ENCODE assay signal across 25 cellular contexts in genomic region chr20:64176548-64177419, GRCh38. TPM values are rescaled to one million over a fixed set of nuclear protein-coding genes. Genes with fewer than 3 reads are reported as not detected.
DNase-seq lines count a peak whose midpoint lies in the region; TF ChIP-seq lines count a peak whose summit lies in the region.
"Had no signal": no experiment of that assay in that cellular context is flagged by ENCODE, and none has a peak within 500 bp of the region (broad histone marks: within the 10 kb centered on the region; RNA-seq: fewer than 3 reads in every experiment).

No MANE protein-coding gene starts in this region.

- H3K36me3 Mint-ChIP-seq in CD14-positive monocyte, result no peaks in the 10 kb centered on the region
- peaks cover 6% of the 10 kb centered on the region for H3K36me3 Mint-ChIP-seq in neural crest cell (ENCODE audit: low read depth)
- no peaks in the 10 kb centered on the region for H3K36me3 Mint-ChIP-seq in activated T-helper 1 cell treated with anti-CD3 and anti-CD28 coated beads, Interleukin-12 subunit alpha, Interleukin-12 subunit beta, Interleukin-2, Interleukin-4 antibody, amounts not matched to agents 30 ng/mL and 10 ng/mL and 1 ng/mL, durations not matched to agents 14 hours and 24 hours and 36 hours (ENCODE audit: low read depth)
- H3K36me3 Mint-ChIP-seq: activated naive CD8-positive, alpha-beta T cell treated with anti-CD3 and anti-CD28 coated beads, Interleukin-2, amount 10 ng/mL, durations not matched to agents 7 days and 5 days; CD4-positive, CD25-positive, alpha-beta regulatory T cell; stimulated activated naive B cell treated with anti-CD40 and anti-IgM and Interleukin-4, amounts not matched to agents 10 μg/mL and 1 μg/mL and 100 μg/mL, for 72 hours; type B pancreatic cell had no signal

- H3K79me2 ChIP-seq in OCI-LY7 (ENCODE audit: insufficient read depth, low read depth, low read length), result no peaks in the 10 kb centered on the region

- DNase-seq in CD14-positive monocyte (ENCODE audit: low spot score), result peak; percentile 30
- DNase-seq in OCI-LY7 (ENCODE audit: low spot score), result peak; percentile 34
- peak; percentile 31 to 83 (median 66) for DNase-seq in head of caudate nucleus
- no peak for DNase-seq in neural crest cell (ENCODE audit: low read depth, low spot score)
- no peak for DNase-seq in stimulated activated CD4-positive, alpha-beta T cell treated with anti-CD3 and anti-CD28 coated beads, Interleukin-2, amount 100 ng/mL, for 48 hours
- DNase-seq in activated T-helper 1 cell treated with anti-CD3 and anti-CD28 coated beads, Interleukin-12 subunit alpha, Interleukin-12 subunit beta, Interleukin-2, Interleukin-4 antibody, amounts not matched to agents 30 ng/mL and 10 ng/mL and 1 ng/mL, durations not matched to agents 14 hours and 24 hours and 36 hours (ENCODE audit: low spot score), result no peak
- DNase-seq in SW 1271 (lab: John Stamatoyannopoulos, UW), result no peak
- no peak for DNase-seq in uterus
- DNase-seq: activated naive CD8-positive, alpha-beta T cell treated with anti-CD3 and anti-CD28 coated beads, Interleukin-2, amount 10 ng/mL, durations not matched to agents 7 days and 5 days; CD4-positive, CD25-positive, alpha-beta regulatory T cell; DMS153; HFFc6; NCI-H1694; NCI-H345; OCI-M1; SJCRH30; stimulated activated naive B cell treated with anti-CD40 and anti-IgM and Interleukin-4, amounts not matched to agents 10 μg/mL and 1 μg/mL and 100 μg/mL, for 72 hours had no signal

- H3K27me3 Mint-ChIP-seq in CD14-positive monocyte (ENCODE audit: low read depth in 3 of 3), result peaks cover 3 to 4% (median 4%) of the 10 kb centered on the region in 3 donors
- peaks cover 33% of the 10 kb centered on the region for H3K27me3 Mint-ChIP-seq in neural crest cell (ENCODE audit: low read depth)
- H3K27me3 Mint-ChIP-seq in activated T-helper 1 cell treated with anti-CD3 and anti-CD28 coated beads, Interleukin-12 subunit alpha, Interleukin-12 subunit beta, Interleukin-2, Interleukin-4 antibody, amounts not matched to agents 30 ng/mL and 10 ng/mL and 1 ng/mL, durations not matched to agents 14 hours and 24 hours and 36 hours (ENCODE audit: insufficient read depth), result peaks cover 6% of the 10 kb centered on the region

- peak overlapping the region; percentile 66 for H2AFZ ChIP-seq in OCI-LY7 (ENCODE audit: low read length)

- H3K36me3 ChIP-seq in OCI-LY7 (ENCODE audit: insufficient read depth, low read length), result no peaks in the 10 kb centered on the region
- no peaks in the 10 kb centered on the region for H3K36me3 ChIP-seq in uterus
- H3K36me3 ChIP-seq: esophagus muscularis mucosa, SJCRH30 had no signal

- H3K4me1 ChIP-seq in OCI-LY7 (ENCODE audit: insufficient read depth, low read length, poor library complexity, severe bottlenecking), result peaks cover 15% of the 10 kb centered on the region
- H3K4me1 ChIP-seq in uterus, result no peaks in the 10 kb centered on the region
- H3K4me1 ChIP-seq: A549, esophagus muscularis mucosa, SJCRH30 had no signal

- POLR2A ChIA-PET in OCI-LY7 (lab: Charles Lee), result no interaction called here

- H3K4me3 ChIP-seq in OCI-LY7 (ENCODE audit: low read depth, low read length, poor library complexity, severe bottlenecking) (peak overlapping the region; percentile 18), uterus (no peak overlapping the region)
- H3K4me3 ChIP-seq: A549, esophagus muscularis mucosa, SJCRH30 had no signal

- no TSS peak for BruUV-seq in OCI-LY7 (replicated peaks; lab: Mats Ljungman, UMichigan)

- no peak for TF ChIP-seq POLR2A in uterus (IDR thresholded peaks at IDR 0.05)

- intact Hi-C loops in CD14-positive monocyte (cut with micrococcal nuclease), result no loop called here
- intact Hi-C loops in OCI-LY7 (cut with micrococcal nuclease; ENCODE audit: unreplicated experiment), result no loop called here
- intact Hi-C loops in head of caudate nucleus (cut with DNase I), result no loop called here
- intact Hi-C loops in activated T-helper 1 cell treated with anti-CD3 and anti-CD28 coated beads, Interleukin-12 subunit alpha, Interleukin-12 subunit beta, Interleukin-2, Interleukin-4 antibody, amounts not matched to agents 30 ng/mL and 10 ng/mL and 1 ng/mL, durations not matched to agents 14 hours and 24 hours and 36 hours (cut with micrococcal nuclease), result no loop called here
- intact Hi-C loops in uterus (cut with DNase I; ENCODE audit: low total_unique reads), result no loop called here

- CTCF ChIA-PET in OCI-LY7 (lab: Charles Lee; ENCODE audit: unreplicated experiment), result no interaction called here

- H3K9me2 ChIP-seq in OCI-LY7 (ENCODE audit: insufficient read depth, low read length), result no peaks in the 10 kb centered on the region

- H3K4me3 Mint-ChIP-seq in CD14-positive monocyte, result no peak overlapping the region
- peak overlapping the region; percentile 11 for H3K4me3 Mint-ChIP-seq in neural crest cell
- no peak overlapping the region for H3K4me3 Mint-ChIP-seq in activated T-helper 1 cell treated with anti-CD3 and anti-CD28 coated beads, Interleukin-12 subunit alpha, Interleukin-12 subunit beta, Interleukin-2, Interleukin-4 antibody, amounts not matched to agents 30 ng/mL and 10 ng/mL and 1 ng/mL, durations not matched to agents 14 hours and 24 hours and 36 hours
- H3K4me3 Mint-ChIP-seq: activated naive CD8-positive, alpha-beta T cell treated with anti-CD3 and anti-CD28 coated beads, Interleukin-2, amount 10 ng/mL, durations not matched to agents 7 days and 5 days; CD4-positive, CD25-positive, alpha-beta regulatory T cell; HFFc6; nephron; stimulated activated naive B cell treated with anti-CD40 and anti-IgM and Interleukin-4, amounts not matched to agents 10 μg/mL and 1 μg/mL and 100 μg/mL, for 72 hours; T-helper 2 cell treated with Interferon-gamma antibody and Interleukin-4, amounts not matched to agents 5 μg/mL and 100 μg/mL, for 36 hours; type B pancreatic cell had no signal

- H3K4me1 Mint-ChIP-seq in CD14-positive monocyte (no peaks in the 10 kb centered on the region), neural crest cell (peaks cover 28% of the 10 kb centered on the region)
- no peaks in the 10 kb centered on the region for H3K4me1 Mint-ChIP-seq in activated T-helper 1 cell treated with anti-CD3 and anti-CD28 coated beads, Interleukin-12 subunit alpha, Interleukin-12 subunit beta, Interleukin-2, Interleukin-4 antibody, amounts not matched to agents 30 ng/mL and 10 ng/mL and 1 ng/mL, durations not matched to agents 14 hours and 24 hours and 36 hours (ENCODE audit: low read depth)
- H3K4me1 Mint-ChIP-seq: CD4-positive, CD25-positive, alpha-beta regulatory T cell; nephron had no signal

- peaks cover 0 to 15% (median 7%) of the 10 kb centered on the region in 7 donors for H3K9me3 Mint-ChIP-seq in CD14-positive monocyte
- peaks cover 7% of the 10 kb centered on the region for H3K9me3 Mint-ChIP-seq in neural crest cell
- H3K9me3 Mint-ChIP-seq in activated T-helper 1 cell treated with anti-CD3 and anti-CD28 coated beads, Interleukin-12 subunit alpha, Interleukin-12 subunit beta, Interleukin-2, Interleukin-4 antibody, amounts not matched to agents 30 ng/mL and 10 ng/mL and 1 ng/mL, durations not matched to agents 14 hours and 24 hours and 36 hours, result peaks cover 7% of the 10 kb centered on the region
- H3K9me3 Mint-ChIP-seq: HFFc6; nephron; T-helper 2 cell treated with Interferon-gamma antibody and Interleukin-4, amounts not matched to agents 5 μg/mL and 100 μg/mL, for 36 hours had no signal

- H4K20me1 ChIP-seq in OCI-LY7 (ENCODE audit: insufficient read depth, low read length), result no peaks in the 10 kb centered on the region

- TF ChIP-seq CTCF in CD14-positive monocyte (IDR thresholded peaks at IDR 0.05) (no peak), OCI-LY7 (conservative IDR thresholded peaks at IDR 0.05; ENCODE audit: low read length) (no peak), neural crest cell (conservative IDR thresholded peaks at IDR 0.05) (no peak), uterus (IDR thresholded peaks at IDR 0.05) (no peak)

- H3K27ac ChIP-seq in OCI-LY7 (ENCODE audit: low read depth, low read length, poor library complexity, severe bottlenecking) (no peak overlapping the region), uterus (no peak overlapping the region)
- H3K27ac ChIP-seq: A549, esophagus muscularis mucosa, SJCRH30 had no signal

- H3K27ac Mint-ChIP-seq in CD14-positive monocyte (no peak overlapping the region), neural crest cell (ENCODE audit: unreplicated experiment) (no peak overlapping the region)
- no peak overlapping the region for H3K27ac Mint-ChIP-seq in activated T-helper 1 cell treated with anti-CD3 and anti-CD28 coated beads, Interleukin-12 subunit alpha, Interleukin-12 subunit beta, Interleukin-2, Interleukin-4 antibody, amounts not matched to agents 30 ng/mL and 10 ng/mL and 1 ng/mL, durations not matched to agents 14 hours and 24 hours and 36 hours
- H3K27ac Mint-ChIP-seq: activated naive CD8-positive, alpha-beta T cell treated with anti-CD3 and anti-CD28 coated beads, Interleukin-2, amount 10 ng/mL, durations not matched to agents 7 days and 5 days; CD4-positive, CD25-positive, alpha-beta regulatory T cell; HFFc6; nephron; stimulated activated naive B cell treated with anti-CD40 and anti-IgM and Interleukin-4, amounts not matched to agents 10 μg/mL and 1 μg/mL and 100 μg/mL, for 72 hours; T-helper 2 cell treated with Interferon-gamma antibody and Interleukin-4, amounts not matched to agents 5 μg/mL and 100 μg/mL, for 36 hours; type B pancreatic cell had no signal

- H3K9me3 ChIP-seq in OCI-LY7 (ENCODE audit: low read length), result no peaks in the 10 kb centered on the region
- H3K9me3 ChIP-seq in uterus, result no peaks in the 10 kb centered on the region
- H3K9me3 ChIP-seq: A549, esophagus muscularis mucosa had no signal

- no peaks in the 10 kb centered on the region for H3K27me3 ChIP-seq in uterus

- peak overlapping the region; percentile 54 for H3K4me2 ChIP-seq in OCI-LY7 (ENCODE audit: low read length)
- H3K4me2 ChIP-seq: A549 had no signal

RNA-seq across cellular contexts. Expression of gene MYT1, which starts 12.5 kb away (rescaled TPM):
- not detected for polyA plus RNA-seq in CD14-positive monocyte
- 0.31 and 0.32 TPM in 2 replicates for total RNA-seq in OCI-LY7 (2014; rRNA removed; shearing (Covaris generic))
- total RNA-seq in OCI-LY7 (2022) (0.30 and 0.95 TPM in 2 replicates), neural crest cell (4.0 and 4.3 TPM in 2 replicates), uterus (under 1 TPM in 1 of 4 donors, not detected in 3; 0.21 TPM)
- not detected in 2 replicates for total RNA-seq in activated T-helper 1 cell treated with anti-CD3 and anti-CD28 coated beads, Interleukin-12 subunit alpha, Interleukin-12 subunit beta, Interleukin-2, Interleukin-4 antibody, amounts not matched to agents 30 ng/mL and 10 ng/mL and 1 ng/mL, durations not matched to agents 14 hours and 24 hours and 36 hours
- total RNA-seq: activated CD8-positive, alpha-beta memory T cell treated with anti-CD3 and anti-CD28 coated beads for 36 hours; CD4-positive, CD25-positive, alpha-beta regulatory T cell; esophagus muscularis mucosa; HFFc6; kidney epithelial cell; MCF 10A; SJCRH30 had no signal

Comparison
In these comparisons a context has a peak if more than half of its experiments do, and no peak if none do; other contexts are left out.
1. DNase-seq: peak in CD14-positive monocyte (single experiment), OCI-LY7 (single experiment) and head of caudate nucleus (42 of 42); none in neural crest cell (single experiment), stimulated activated CD4-positive, alpha-beta T cell treated with anti-CD3 and anti-CD28 coated beads, Interleukin-2, amount 100 ng/mL, for 48 hours (0 of 2), activated T-helper 1 cell treated with anti-CD3 and anti-CD28 coated beads, Interleukin-12 subunit alpha, Interleukin-12 subunit beta, Interleukin-2, Interleukin-4 antibody, amounts not matched to agents 30 ng/mL and 10 ng/mL and 1 ng/mL, durations not matched to agents 14 hours and 24 hours and 36 hours (single experiment), SW 1271 (0 of 2) and uterus (0 of 2).